ENCODE assay signal across 8 cellular contexts in the genomic region with DNA sequence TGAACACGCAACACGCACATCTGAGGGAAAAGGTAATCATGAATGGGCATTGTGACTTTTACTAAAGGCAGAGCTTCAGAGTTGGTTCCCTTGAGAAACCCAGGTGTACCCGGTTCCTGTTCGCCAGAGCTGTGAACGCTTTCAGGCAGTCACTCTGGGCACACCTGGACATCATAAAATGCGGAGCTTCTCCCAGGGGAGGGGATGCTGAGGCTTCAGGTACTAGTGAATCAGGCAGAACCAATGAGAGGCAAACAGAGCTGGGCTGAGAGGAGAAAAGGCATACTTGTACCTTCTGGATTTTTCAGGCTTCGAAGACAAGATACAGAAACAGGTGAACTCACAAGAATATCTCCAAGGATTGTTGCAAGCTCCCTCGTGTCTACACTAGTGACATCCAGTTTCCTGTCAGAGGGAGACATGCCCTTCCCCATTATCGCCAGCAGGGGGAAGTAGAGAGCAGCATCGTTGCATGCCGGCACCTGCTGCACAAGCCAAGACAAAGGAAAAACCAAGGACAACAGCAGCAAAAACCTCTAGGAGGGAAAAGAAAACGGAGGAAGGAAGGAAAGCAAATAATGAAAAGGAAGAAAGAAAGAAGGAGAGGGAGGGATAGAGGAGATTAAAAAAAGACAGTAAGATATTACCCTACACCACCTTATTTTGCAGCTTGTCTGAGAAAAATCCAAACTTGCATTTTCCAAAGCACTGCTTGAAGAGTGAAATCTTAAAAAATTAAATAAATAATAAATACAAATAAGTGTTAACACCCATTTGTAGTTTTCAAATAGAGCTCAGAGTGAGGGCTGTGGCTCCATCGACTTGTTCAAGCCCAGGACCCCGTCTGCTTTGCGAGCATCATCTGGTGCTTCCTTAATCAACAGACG. TPM values are rescaled to one million over a fixed set of nuclear protein-coding genes. Genes with fewer than 3 reads are reported as not detected.
A peak's percentile ranks its signal among the peaks of the same experiment; 100 is the strongest.
DNase-seq lines count a peak whose midpoint lies in the region; ATAC-seq and TF ChIP-seq lines count a peak whose summit lies in the region.

No MANE protein-coding gene starts in this region.

- no peaks in the 10 kb centered on the region for H3K36me3 Mint-ChIP-seq in activated T-cell treated with anti-CD3 and anti-CD28 coated beads, Interleukin-2, amount 50 U/mL, for 72 hours (ENCODE audit: insufficient read depth in 2 of 2)

- peak overlapping the region; percentile 63; the same call in 1 of the 2 replicates for H2AFZ ChIP-seq in Karpas-422 (ENCODE audit: low read length)
- peak overlapping the region; percentile 69 for H2AFZ ChIP-seq in neuronal stem cell (ENCODE audit: low read length)

- H4K91ac ChIP-seq in neuronal stem cell (ENCODE audit: low read depth, low read length, poor library complexity) = peak overlapping the region; percentile 24

- H3K79me2 ChIP-seq in Karpas-422 (ENCODE audit: low read length) = no peaks in the 10 kb centered on the region

- WGBS in neuronal stem cell (ENCODE audit: extremely low coverage in 2 of 2, insufficient read length in 2 of 2, insufficient replicate concordance in 1 of 2), 2 donors = no CpG with 5 or more reads among the region's 16 CpGs

- no peak overlapping the region for H3K27ac Mint-ChIP-seq in activated T-cell treated with anti-CD3 and anti-CD28 coated beads, Interleukin-2, amount 50 U/mL, for 72 hours

- H2BK5ac ChIP-seq in neuronal stem cell (ENCODE audit: low read length) = no peak overlapping the region

- peaks cover 28% of the 10 kb centered on the region for H3K4me1 Mint-ChIP-seq in activated T-cell treated with anti-CD3 and anti-CD28 coated beads, Interleukin-2, amount 50 U/mL, for 72 hours (ENCODE audit: low read depth)

- peak overlapping the region; percentile 73 for H3K18ac ChIP-seq in neuronal stem cell (ENCODE audit: low read length)

- H3K23ac ChIP-seq in neuronal stem cell (ENCODE audit: low read depth, low read length, poor library complexity) = no peak overlapping the region

- no peaks in the 10 kb centered on the region for H3K79me1 ChIP-seq in neuronal stem cell (ENCODE audit: low read depth, low read length)

- H3K4me1 ChIP-seq in Karpas-422 (ENCODE audit: low read length) (peaks cover 10% of the 10 kb centered on the region), neuronal stem cell (ENCODE audit: control insufficient read depth in 2 of 2, insufficient read depth in 1 of 2, low read depth in 1 of 2, low read length in 2 of 2) (no peaks in the 10 kb centered on the region)

- H3K36me3 ChIP-seq in Karpas-422 (ENCODE audit: insufficient read depth, low read length) (no peaks in the 10 kb centered on the region), neuronal stem cell (replicated peaks in 1 of 2; ENCODE audit: control insufficient read depth in 2 of 2, insufficient read depth in 2 of 2, low read length in 2 of 2) (no peaks in the 10 kb centered on the region)

- H3K9me3 ChIP-seq in Karpas-422 (ENCODE audit: low read length) (no peaks in the 10 kb centered on the region), neuronal stem cell (replicated peaks in 1 of 2; ENCODE audit: control insufficient read depth in 2 of 2, insufficient read depth in 1 of 2, low read depth in 1 of 2, low read length in 2 of 2) (no peaks in the 10 kb centered on the region)

- H2BK15ac ChIP-seq in neuronal stem cell (ENCODE audit: low read length) = peak overlapping the region; percentile 76

- H3K27me3 ChIP-seq in Karpas-422 (ENCODE audit: low read length) (no peaks in the 10 kb centered on the region), neuronal stem cell (ENCODE audit: control insufficient read depth in 3 of 3, insufficient read depth in 3 of 3, low read depth in 1 of 3, low read length in 3 of 3) (peaks cover 0 to 36% (median 0%) of the 10 kb centered on the region in 3 experiments)

- peaks cover 40% of the 10 kb centered on the region for H3K27me3 Mint-ChIP-seq in activated T-cell treated with anti-CD3 and anti-CD28 coated beads, Interleukin-2, amount 50 U/mL, for 72 hours (ENCODE audit: low read depth)

- peak overlapping the region; percentile 38 for H3K9ac ChIP-seq in Karpas-422 (ENCODE audit: low read length)
- H3K9ac ChIP-seq in neuronal stem cell (ENCODE audit: low read depth, low read length, poor library complexity) = no peak overlapping the region

- no peak overlapping the region for H3K14ac ChIP-seq in neuronal stem cell (ENCODE audit: low read length)

- H3K27ac ChIP-seq in Karpas-422 (ENCODE audit: low read length) = no peak overlapping the region
- H3K27ac ChIP-seq in neuronal stem cell (replicated peaks; ENCODE audit: low read length) = no peak overlapping the region
- H3K27ac ChIP-seq in substantia nigra (ENCODE audit: low read depth, low read length, poor library complexity, severe bottlenecking) = no peak overlapping the region

- no peak overlapping the region for H2BK12ac ChIP-seq in neuronal stem cell (ENCODE audit: low read length)

- peak; percentile 72 for ATAC-seq in GM18868 (IDR thresholded peaks at IDR 0.05; ENCODE audit: unreplicated experiment)
- ATAC-seq in activated T-cell treated with anti-CD3 and anti-CD28 coated beads, Interleukin-2, amount 50 U/mL, for 72 hours (replicated peaks in 1 of 2) = peak; percentile 24 to 33

- no peak overlapping the region for H3K4ac ChIP-seq in neuronal stem cell (ENCODE audit: low read length)

- peak overlapping the region; percentile 7 to 51 for H3K4me3 Mint-ChIP-seq in activated T-cell treated with anti-CD3 and anti-CD28 coated beads, Interleukin-2, amount 50 U/mL, for 72 hours

- H3K4me2 ChIP-seq in Karpas-422 (ENCODE audit: low read depth, low read length, poor library complexity, severe bottlenecking) = peak overlapping the region; percentile 63
- no peak overlapping the region for H3K4me2 ChIP-seq in neuronal stem cell (ENCODE audit: insufficient read depth, low read length, poor library complexity, severe bottlenecking)

- H4K20me1 ChIP-seq in Karpas-422 (ENCODE audit: insufficient read depth, low read depth, low read length) = no peaks in the 10 kb centered on the region

- H2AK5ac ChIP-seq in neuronal stem cell (ENCODE audit: low read depth, low read length) = no peak overlapping the region

- H4K8ac ChIP-seq in neuronal stem cell (ENCODE audit: low read depth, low read length) = no peak overlapping the region

- no peak overlapping the region for H2BK120ac ChIP-seq in neuronal stem cell (ENCODE audit: low read depth, low read length)

- H3K9me3 Mint-ChIP-seq in activated T-cell treated with anti-CD3 and anti-CD28 coated beads, Interleukin-2, amount 50 U/mL, for 72 hours = no peaks in the 10 kb centered on the region

- H3K9me2 ChIP-seq in Karpas-422 (replicated peaks; ENCODE audit: insufficient read depth, low read length) = no peaks in the 10 kb centered on the region

- DNase-seq in AG09309 (ENCODE audit: low read depth) = peak; percentile 13
- peak; percentile 92 for DNase-seq in Karpas-422
- peak; percentile 63 for DNase-seq in RPMI7951 (ENCODE audit: low read depth)
- peak; percentile 74 to 80 for DNase-seq in activated T-cell treated with anti-CD3 and anti-CD28 coated beads, Interleukin-2, amount 50 U/mL, for 72 hours
- peak; percentile 78 for DNase-seq in fibroblast of the aortic adventitia (ENCODE audit: low read depth)
- peak; percentile 86 for DNase-seq in neuronal stem cell (ENCODE audit: low spot score)
- peak in 46 of 49 donors; percentile 1 to 77 (median 50) for DNase-seq in substantia nigra (lab: John Stamatoyannopoulos, UW)

- no peak overlapping the region for H3K4me3 ChIP-seq in AG09309 (ENCODE audit: control insufficient read depth, low read depth, low read length)
- peak overlapping the region; percentile 47; the same call in 1 of the 2 replicates for H3K4me3 ChIP-seq in Karpas-422 (ENCODE audit: low read length)
- H3K4me3 ChIP-seq in fibroblast of the aortic adventitia (ENCODE audit: low read depth, low read length) = no peak overlapping the region
- H3K4me3 ChIP-seq in neuronal stem cell (ENCODE audit: low read length in 2 of 2) = no peak overlapping the region

- TF ChIP-seq CTCF in AG09309 (IDR thresholded peaks at IDR 0.05; ENCODE audit: control insufficient read depth, insufficient read depth, low read depth, low read length, missing control alignments) = peak; percentile 99
- TF ChIP-seq CTCF in fibroblast of the aortic adventitia (IDR thresholded peaks at IDR 0.05; ENCODE audit: insufficient read depth, low read length) = peak; percentile 99

RNA-seq across cellular contexts. Expression of gene AHSG, which starts 2.0 kb away (rescaled TPM):
- not detected in 2 replicates for total RNA-seq in Karpas-422 (2014; rRNA removed; shearing (Covaris generic); ENCODE audit: low replicate concordance)
- total RNA-seq in RPMI7951 (2014; rRNA removed; shearing (Covaris generic)) = not detected in 2 replicates
- total RNA-seq in activated T-cell treated with anti-CD3 and anti-CD28 coated beads, Interleukin-2, amount 50 U/mL, for 72 hours = under 1 TPM in 1 of 2 donors, not detected in 1; 0.14 TPM
- not detected in 2 replicates for total RNA-seq in fibroblast of the aortic adventitia (ENCODE audit: low replicate concordance)
- 0.13 TPM for polyA plus RNA-seq in neuronal stem cell (2013, experiment 1 of 2)
- 0.10 TPM for polyA plus RNA-seq in neuronal stem cell (2013, experiment 2 of 2)

RNA-seq across cellular contexts. Expression of gene FETUB, which starts 25.4 kb away (rescaled TPM):
- total RNA-seq in Karpas-422 (2014; rRNA removed; shearing (Covaris generic); ENCODE audit: low replicate concordance) = not detected in 2 replicates
- not detected in 2 replicates for total RNA-seq in RPMI7951 (2014; rRNA removed; shearing (Covaris generic))
- total RNA-seq in activated T-cell treated with anti-CD3 and anti-CD28 coated beads, Interleukin-2, amount 50 U/mL, for 72 hours = not detected
- total RNA-seq in fibroblast of the aortic adventitia (ENCODE audit: low replicate concordance) = not detected in 2 replicates
- polyA plus RNA-seq in neuronal stem cell (2013, experiment 1 of 2) = not detected
- not detected for polyA plus RNA-seq in neuronal stem cell (2013, experiment 2 of 2)

RNA-seq across cellular contexts. Expression of gene DNAJB11, which starts 44.3 kb away (rescaled TPM):
- total RNA-seq in Karpas-422 (2014; rRNA removed; shearing (Covaris generic); ENCODE audit: low replicate concordance) = 103 and 127 TPM in 2 replicates
- 80.0 and 94.7 TPM in 2 replicates for total RNA-seq in RPMI7951 (2014; rRNA removed; shearing (Covaris generic))
- 10 to 100 TPM; 29.7 to 34.2 TPM for total RNA-seq in activated T-cell treated with anti-CD3 and anti-CD28 coated beads, Interleukin-2, amount 50 U/mL, for 72 hours
- total RNA-seq in fibroblast of the aortic adventitia (ENCODE audit: low replicate concordance) = 44.0 and 44.6 TPM in 2 replicates
- polyA plus RNA-seq in neuronal stem cell (2013, experiment 1 of 2) = 43.9 TPM
- polyA plus RNA-seq in neuronal stem cell (2013, experiment 2 of 2) = 44.3 TPM

RNA-seq across cellular contexts. Expression of gene TBCCD1, which starts 47.7 kb away (rescaled TPM):
- total RNA-seq in Karpas-422 (2014; rRNA removed; shearing (Covaris generic); ENCODE audit: low replicate concordance) = 20.6 and 38.7 TPM in 2 replicates
- 18.1 and 22.6 TPM in 2 replicates for total RNA-seq in RPMI7951 (2014; rRNA removed; shearing (Covaris generic))
- 10 to 100 TPM; 13.6 to 16.2 TPM for total RNA-seq in activated T-cell treated with anti-CD3 and anti-CD28 coated beads, Interleukin-2, amount 50 U/mL, for 72 hours
- 2.9 and 17.5 TPM in 2 replicates for total RNA-seq in fibroblast of the aortic adventitia (ENCODE audit: low replicate concordance)
- 9.6 TPM for polyA plus RNA-seq in neuronal stem cell (2013, experiment 1 of 2)
- polyA plus RNA-seq in neuronal stem cell (2013, experiment 2 of 2) = 9.2 TPM

RNA-seq across cellular contexts. Expression of gene HRG, which starts 51.0 kb away (rescaled TPM):
- total RNA-seq in Karpas-422 (2014; rRNA removed; shearing (Covaris generic); ENCODE audit: low replicate concordance) = not detected in 2 replicates
- not detected in 2 replicates for total RNA-seq in RPMI7951 (2014; rRNA removed; shearing (Covaris generic))
- not detected for total RNA-seq in activated T-cell treated with anti-CD3 and anti-CD28 coated beads, Interleukin-2, amount 50 U/mL, for 72 hours
- not detected in 2 replicates for total RNA-seq in fibroblast of the aortic adventitia (ENCODE audit: low replicate concordance)
- polyA plus RNA-seq in neuronal stem cell (2013, experiment 1 of 2) = not detected
- polyA plus RNA-seq in neuronal stem cell (2013, experiment 2 of 2) = not detected

Comparison
In these comparisons a context has a peak if more than half of its experiments do, and no peak if none do; other contexts are left out.
1. DNase-seq: peak in every context shown above with its lines; median percentile 92 in Karpas-422; 86 in neuronal stem cell; 78 in fibroblast of the aortic adventitia; 77 in activated T-cell treated with anti-CD3 and anti-CD28 coated beads, Interleukin-2, amount 50 U/mL, for 72 hours; 63 in RPMI7951; 50 in substantia nigra; 13 in AG09309.